Comparison of ENCODE assay signal across 21 cellular contexts in genomic region chr22:48106215-48106614, GRCh38.
"Had no signal": no experiment of that assay in that cellular context is flagged by ENCODE, and none has a peak within 500 bp of the region (broad histone marks: within the 10 kb centered on the region; RNA-seq: fewer than 3 reads in every experiment).

No MANE protein-coding gene starts in this region.

- ATAC-seq: activated CD4-positive, CD25-positive, alpha-beta regulatory T cell treated with anti-CD3 and anti-CD28 coated beads, Interleukin-2, amount 50 U/mL, for 24 hours; K562 had no signal

- H3K4me3 ChIP-seq: adrenal gland, breast epithelium, K562, PC-9 had no signal

- H3K4me3 Mint-ChIP-seq: activated naive CD8-positive, alpha-beta T cell treated with anti-CD3 and anti-CD28 coated beads, Interleukin-2, amount 10 ng/mL, durations not matched to agents 7 days and 5 days; T-helper 1 cell treated with Interleukin-12 subunit alpha and Interleukin-12 subunit beta and Interleukin-4 antibody, amounts not matched to agents 30 μg/mL and 1 μg/mL, for 36 hours had no signal

- H3K27ac Mint-ChIP-seq: activated naive CD8-positive, alpha-beta T cell treated with anti-CD3 and anti-CD28 coated beads, Interleukin-2, amount 10 ng/mL, durations not matched to agents 7 days and 5 days; T-helper 1 cell treated with Interleukin-12 subunit alpha and Interleukin-12 subunit beta and Interleukin-4 antibody, amounts not matched to agents 30 μg/mL and 1 μg/mL, for 36 hours had no signal

- H3K36me3 ChIP-seq: adrenal gland, breast epithelium had no signal

- H3K4me1 ChIP-seq: adrenal gland, breast epithelium had no signal

- H3K9me3 ChIP-seq: adrenal gland had no signal

- H3K27ac ChIP-seq: adrenal gland, breast epithelium, PC-9 had no signal

- DNase-seq: activated CD4-positive, alpha-beta T cell treated with anti-CD3 and anti-CD28 coated beads for 4 hours; activated CD4-positive, alpha-beta T cell treated with anti-CD3 and anti-CD28 coated beads, Interleukin-2, amount 50 U/mL, for 48 hours; activated CD8-positive, alpha-beta memory T cell treated with anti-CD3 and anti-CD28 coated beads, Interleukin-2, amount 50 U/mL, for 48 hours; activated naive CD4-positive, alpha-beta T cell treated with anti-CD3 and anti-CD28 coated beads, Interleukin-2, amount 50 U/mL, for 16 hours; activated naive CD8-positive, alpha-beta T cell treated with anti-CD3 and anti-CD28 coated beads, Interleukin-2, amount 10 ng/mL, durations not matched to agents 7 days and 5 days; activated T-cell treated with anti-CD3 and anti-CD28 coated beads, Interleukin-2, amount 50 U/mL, for 1 hour; adrenal gland; aorta; caudate nucleus; Kasumi-1; NCI-H1048; NCI-H146; NCI-H187 treated with DMSO at 0.1 percent for 48 hours; NCI-H2081 treated with DMSO at 0.1 percent for 48 hours; NCI-H524; PC-9; SHP77 treated with DMSO at 0.1 percent for 48 hours had no signal

- H3K4me2 ChIP-seq: PC-9 had no signal

- H2AFZ ChIP-seq: PC-9 had no signal
